In the genomic region with DNA sequence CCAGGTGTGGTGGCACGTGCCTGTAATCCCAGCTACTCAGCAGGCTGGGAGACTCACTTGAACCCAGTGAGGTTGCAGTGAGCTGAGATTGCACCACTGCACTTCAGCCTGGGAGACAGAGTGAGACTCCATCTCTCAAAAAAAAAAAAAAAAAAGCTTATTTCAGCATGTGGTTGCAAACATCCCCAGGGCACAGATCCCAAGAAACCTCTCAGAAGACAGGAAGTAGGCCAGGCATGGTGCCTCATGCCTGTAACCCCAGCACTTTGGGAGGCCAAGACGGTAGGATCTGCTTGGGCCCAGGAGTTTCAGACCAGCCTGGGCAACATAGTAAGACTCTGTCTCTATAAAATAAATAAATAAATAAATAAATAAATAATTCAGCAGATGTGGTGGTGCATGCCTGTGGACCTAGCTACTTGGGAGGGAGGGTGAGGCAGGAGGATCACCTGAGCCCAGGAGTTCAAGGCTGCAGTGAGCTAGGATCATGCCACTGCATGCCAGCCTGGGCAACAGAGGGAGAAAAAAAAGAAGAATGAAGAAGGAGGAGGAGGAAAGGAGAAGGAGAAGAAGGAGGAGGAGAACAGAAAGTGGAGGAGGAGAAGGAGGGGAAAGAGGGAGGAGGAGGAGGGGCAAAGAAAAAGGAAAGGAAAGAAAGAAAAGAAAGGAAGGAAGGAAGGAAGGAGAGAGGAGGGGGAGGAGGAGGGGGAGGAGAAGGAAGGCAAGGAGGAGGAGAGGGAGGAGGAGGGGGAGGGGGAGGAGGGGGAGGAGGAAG, we compare ENCODE assay signal across 1 cellular context.
TF ChIP-seq lines count a peak whose summit lies in the region.

No MANE protein-coding gene starts in this region.

TF ChIP-seq in K562, 482 proteins besides CTCF, POLR2A, EP300 and RAD21:
- TF ChIP-seq, protein P1, sequence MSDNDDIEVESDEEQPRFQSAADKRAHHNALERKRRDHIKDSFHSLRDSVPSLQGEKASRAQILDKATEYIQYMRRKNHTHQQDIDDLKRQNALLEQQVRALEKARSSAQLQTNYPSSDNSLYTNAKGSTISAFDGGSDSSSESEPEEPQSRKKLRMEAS (CRISPR knock-in tag; IDR thresholded peaks at IDR 0.05), result no peak
- TF ChIP-seq, protein P2, sequence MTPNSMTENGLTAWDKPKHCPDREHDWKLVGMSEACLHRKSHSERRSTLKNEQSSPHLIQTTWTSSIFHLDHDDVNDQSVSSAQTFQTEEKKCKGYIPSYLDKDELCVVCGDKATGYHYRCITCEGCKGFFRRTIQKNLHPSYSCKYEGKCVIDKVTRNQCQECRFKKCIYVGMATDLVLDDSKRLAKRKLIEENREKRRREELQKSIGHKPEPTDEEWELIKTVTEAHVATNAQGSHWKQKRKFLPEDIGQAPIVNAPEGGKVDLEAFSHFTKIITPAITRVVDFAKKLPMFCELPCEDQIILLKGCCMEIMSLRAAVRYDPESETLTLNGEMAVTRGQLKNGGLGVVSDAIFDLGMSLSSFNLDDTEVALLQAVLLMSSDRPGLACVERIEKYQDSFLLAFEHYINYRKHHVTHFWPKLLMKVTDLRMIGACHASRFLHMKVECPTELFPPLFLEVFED (CRISPR knock-in tag; conservative IDR thresholded peaks at IDR 0.05), result 0 out of 2 replicates have a peak, but pooled peaks have one; percentile 46
- TF ChIP-seq GABPB1 (CRISPR knock-in tag; IDR thresholded peaks at IDR 0.05) (no peak), TAF9B (IDR thresholded peaks at IDR 0.05; ENCODE audit: partially characterized antibody) (no peak), FOXA1 (IDR thresholded peaks at IDR 0.05; ENCODE audit: borderline replicate concordance) (no peak), BRD4 (IDR thresholded peaks at IDR 0.05) (no peak), KDM1A (IDR thresholded peaks at IDR 0.05) (peak in 1 of 2 experiments; percentile 6; a peak in 1 of 4 replicates), GABPA (tag; conservative IDR thresholded peaks at IDR 0.05; ENCODE audit: low read depth) (no peak), ZNF175 (CRISPR knock-in tag; IDR thresholded peaks at IDR 0.05; ENCODE audit: low read depth) (no peak), SRF (CRISPR knock-in tag; IDR thresholded peaks at IDR 0.05) (no peak), ELF1 (tag; IDR thresholded peaks at IDR 0.05) (no peak), HLTF (IDR thresholded peaks at IDR 0.05) (no peak)
- TF ChIP-seq, protein P3, sequence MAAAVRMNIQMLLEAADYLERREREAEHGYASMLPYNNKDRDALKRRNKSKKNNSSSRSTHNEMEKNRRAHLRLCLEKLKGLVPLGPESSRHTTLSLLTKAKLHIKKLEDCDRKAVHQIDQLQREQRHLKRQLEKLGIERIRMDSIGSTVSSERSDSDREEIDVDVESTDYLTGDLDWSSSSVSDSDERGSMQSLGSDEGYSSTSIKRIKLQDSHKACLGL (CRISPR knock-in tag; IDR thresholded peaks at IDR 0.05; ENCODE audit: borderline replicate concordance, poor library complexity, severe bottlenecking), result no peak
- TF ChIP-seq, protein P4, sequence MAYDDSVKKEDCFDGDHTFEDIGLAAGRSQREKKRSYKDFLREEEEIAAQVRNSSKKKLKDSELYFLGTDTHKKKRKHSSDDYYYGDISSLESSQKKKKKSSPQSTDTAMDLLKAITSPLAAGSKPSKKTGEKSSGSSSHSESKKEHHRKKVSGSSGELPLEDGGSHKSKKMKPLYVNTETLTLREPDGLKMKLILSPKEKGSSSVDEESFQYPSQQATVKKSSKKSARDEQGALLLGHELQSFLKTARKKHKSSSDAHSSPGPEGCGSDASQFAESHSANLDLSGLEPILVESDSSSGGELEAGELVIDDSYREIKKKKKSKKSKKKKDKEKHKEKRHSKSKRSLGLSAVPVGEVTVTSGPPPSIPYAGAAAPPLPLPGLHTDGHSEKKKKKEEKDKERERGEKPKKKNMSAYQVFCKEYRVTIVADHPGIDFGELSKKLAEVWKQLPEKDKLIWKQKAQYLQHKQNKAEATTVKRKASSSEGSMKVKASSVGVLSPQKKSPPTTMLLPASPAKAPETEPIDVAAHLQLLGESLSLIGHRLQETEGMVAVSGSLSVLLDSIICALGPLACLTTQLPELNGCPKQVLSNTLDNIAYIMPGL (CRISPR knock-in tag; IDR thresholded peaks at IDR 0.05), result no peak
- TF ChIP-seq, protein P5, sequence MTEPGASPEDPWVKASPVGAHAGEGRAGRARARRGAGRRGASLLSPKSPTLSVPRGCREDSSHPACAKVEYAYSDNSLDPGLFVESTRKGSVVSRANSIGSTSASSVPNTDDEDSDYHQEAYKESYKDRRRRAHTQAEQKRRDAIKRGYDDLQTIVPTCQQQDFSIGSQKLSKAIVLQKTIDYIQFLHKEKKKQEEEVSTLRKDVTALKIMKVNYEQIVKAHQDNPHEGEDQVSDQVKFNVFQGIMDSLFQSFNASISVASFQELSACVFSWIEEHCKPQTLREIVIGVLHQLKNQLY (CRISPR knock-in tag; conservative IDR thresholded peaks at IDR 0.05), result no peak
- TF ChIP-seq, protein P6, sequence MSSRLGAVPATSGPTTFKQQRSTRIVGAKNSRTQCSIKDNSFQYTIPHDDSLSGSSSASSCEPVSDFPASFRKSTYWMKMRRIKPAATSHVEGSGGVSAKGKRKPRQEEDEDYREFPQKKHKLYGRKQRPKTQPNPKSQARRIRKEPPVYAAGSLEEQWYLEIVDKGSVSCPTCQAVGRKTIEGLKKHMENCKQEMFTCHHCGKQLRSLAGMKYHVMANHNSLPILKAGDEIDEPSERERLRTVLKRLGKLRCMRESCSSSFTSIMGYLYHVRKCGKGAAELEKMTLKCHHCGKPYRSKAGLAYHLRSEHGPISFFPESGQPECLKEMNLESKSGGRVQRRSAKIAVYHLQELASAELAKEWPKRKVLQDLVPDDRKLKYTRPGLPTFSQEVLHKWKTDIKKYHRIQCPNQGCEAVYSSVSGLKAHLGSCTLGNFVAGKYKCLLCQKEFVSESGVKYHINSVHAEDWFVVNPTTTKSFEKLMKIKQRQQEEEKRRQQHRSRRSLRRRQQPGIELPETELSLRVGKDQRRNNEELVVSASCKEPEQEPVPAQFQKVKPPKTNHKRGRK (tag; IDR thresholded peaks at IDR 0.05), result peak; percentile 56
- TF ChIP-seq, protein P7, sequence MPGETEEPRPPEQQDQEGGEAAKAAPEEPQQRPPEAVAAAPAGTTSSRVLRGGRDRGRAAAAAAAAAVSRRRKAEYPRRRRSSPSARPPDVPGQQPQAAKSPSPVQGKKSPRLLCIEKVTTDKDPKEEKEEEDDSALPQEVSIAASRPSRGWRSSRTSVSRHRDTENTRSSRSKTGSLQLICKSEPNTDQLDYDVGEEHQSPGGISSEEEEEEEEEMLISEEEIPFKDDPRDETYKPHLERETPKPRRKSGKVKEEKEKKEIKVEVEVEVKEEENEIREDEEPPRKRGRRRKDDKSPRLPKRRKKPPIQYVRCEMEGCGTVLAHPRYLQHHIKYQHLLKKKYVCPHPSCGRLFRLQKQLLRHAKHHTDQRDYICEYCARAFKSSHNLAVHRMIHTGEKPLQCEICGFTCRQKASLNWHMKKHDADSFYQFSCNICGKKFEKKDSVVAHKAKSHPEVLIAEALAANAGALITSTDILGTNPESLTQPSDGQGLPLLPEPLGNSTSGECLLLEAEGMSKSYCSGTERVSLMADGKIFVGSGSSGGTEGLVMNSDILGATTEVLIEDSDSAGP (CRISPR knock-in tag; IDR thresholded peaks at IDR 0.05), result no peak
